In the genomic region with DNA sequence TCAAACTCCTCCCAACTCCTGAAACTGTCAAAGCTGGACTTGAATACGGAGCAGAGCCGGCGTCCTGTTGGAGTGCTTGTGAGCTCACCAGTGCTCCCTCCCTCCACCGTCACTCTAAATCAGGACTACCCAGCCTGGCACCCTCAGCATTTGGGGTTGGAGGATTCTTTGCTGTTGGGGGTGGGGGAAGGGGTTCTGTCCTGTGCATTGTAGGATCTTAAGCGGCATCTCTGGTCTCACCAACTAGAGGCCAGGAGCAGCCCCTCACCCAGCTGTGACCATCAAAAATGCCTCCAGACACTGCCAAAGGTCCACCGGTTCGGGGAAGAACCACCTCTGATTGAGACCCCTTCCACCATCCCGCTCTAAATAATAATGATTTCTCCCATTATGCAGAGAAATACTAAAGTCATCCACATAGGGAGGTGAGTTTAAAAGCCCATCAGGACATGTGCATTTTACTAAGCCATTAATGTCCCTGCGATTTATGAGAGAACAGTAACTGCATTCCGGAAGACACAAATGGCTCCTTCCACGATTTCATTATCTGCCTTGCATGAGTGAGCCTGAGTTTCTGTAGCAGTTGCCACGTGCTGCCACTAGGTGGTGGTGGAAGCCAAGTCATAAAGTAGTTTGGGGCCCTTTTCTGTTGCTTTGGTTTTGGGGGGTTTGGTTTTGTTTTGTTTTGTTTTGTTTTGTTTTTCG, we compare ENCODE assay signal across 8 cellular contexts. TPM values are rescaled to one million over a fixed set of nuclear protein-coding genes. Genes with fewer than 3 reads are reported as not detected.
DNase-seq lines count a peak whose midpoint lies in the region; ATAC-seq and TF ChIP-seq lines count a peak whose summit lies in the region.

No MANE protein-coding gene starts in this region.

- no peak overlapping the region for H3K4me3 ChIP-seq in right lobe of liver

- 3% methylated on average over 11 of the region's 13 CpGs for WGBS in right lobe of liver (ENCODE audit: insufficient coverage, low coverage, low lambda C conversion rate, missing lambda C conversion rate)

- intact Hi-C loops in right lobe of liver (cut with DNase I): no loop called here

- peaks cover 3% of the 10 kb centered on the region for H3K36me3 Mint-ChIP-seq in chondrocyte (ENCODE audit: low read depth)

- DNase-seq in NCI-H1436 (lab: John Stamatoyannopoulos, UW): peak; percentile 51
- no peak for DNase-seq in NCI-H1436 treated with DMSO at 0.1 percent for 48 hours (lab: John Stamatoyannopoulos, UW)
- DNase-seq in NCI-H1694 treated with DMSO at 0.1 percent for 48 hours (lab: John Stamatoyannopoulos, UW): peak; percentile 3
- peak; percentile 11 to 12 for DNase-seq in activated CD4-positive, alpha-beta T cell treated with anti-CD3 and anti-CD28 coated beads for 24 hours (ENCODE audit: low read depth in 2 of 2)
- DNase-seq in chondrocyte (ENCODE audit: low spot score): no peak
- DNase-seq in right lobe of liver: no peak
- peak; percentile 6 to 22 (median 19) for DNase-seq in stimulated activated CD4-positive, alpha-beta T cell treated with anti-CD3 and anti-CD28 coated beads, TNF-alpha, amount 100 ng/mL, for 1 hour (ENCODE audit: low read depth in 3 of 3, low spot score in 1 of 3)

- H3K4me1 ChIP-seq in right lobe of liver: no peaks in the 10 kb centered on the region

- H3K27me3 ChIP-seq in right lobe of liver: no peaks in the 10 kb centered on the region

- H3K27ac ChIP-seq in right lobe of liver: no peak overlapping the region

- ATAC-seq in right lobe of liver (peak; percentile 54 to 82 (median 69)), GM19452 (IDR thresholded peaks at IDR 0.05; ENCODE audit: unreplicated experiment) (no peak)

- H3K4me1 Mint-ChIP-seq in chondrocyte (ENCODE audit: low read depth): no peaks in the 10 kb centered on the region

- H3K27me3 Mint-ChIP-seq in chondrocyte (ENCODE audit: low read depth): no peaks in the 10 kb centered on the region

- no peaks in the 10 kb centered on the region for H3K9me3 ChIP-seq in right lobe of liver

- TF ChIP-seq CTCF in chondrocyte (IDR thresholded peaks at IDR 0.05): peak; percentile 80
- TF ChIP-seq CTCF in right lobe of liver (IDR thresholded peaks at IDR 0.05): peak; percentile 46 to 73 (median 58)

- H3K4me3 Mint-ChIP-seq in chondrocyte (ENCODE audit: unreplicated experiment): no peak overlapping the region

- no peaks in the 10 kb centered on the region for H3K36me3 ChIP-seq in right lobe of liver

- H3K27ac Mint-ChIP-seq in chondrocyte (ENCODE audit: unreplicated experiment): no peak overlapping the region

- peaks cover 20% of the 10 kb centered on the region for H3K9me3 Mint-ChIP-seq in chondrocyte (ENCODE audit: low read depth)

- no peak for TF ChIP-seq POLR2A in right lobe of liver (IDR thresholded peaks at IDR 0.05)

RNA-seq across cellular contexts. Expression of gene USP29, which starts 16.1 kb away (rescaled TPM):
- total RNA-seq in chondrocyte (not detected in 3 replicates), right lobe of liver (not detected)

RNA-seq across cellular contexts. Expression of gene ZIM3, which starts 41.3 kb away (rescaled TPM):
- not detected in 3 replicates for total RNA-seq in chondrocyte
- total RNA-seq in right lobe of liver: not detected

Comparison
In these comparisons a context has a peak if more than half of its experiments do, and no peak if none do; other contexts are left out.
1. DNase-seq: peak in NCI-H1436 (single experiment), NCI-H1694 treated with DMSO at 0.1 percent for 48 hours (single experiment), activated CD4-positive, alpha-beta T cell treated with anti-CD3 and anti-CD28 coated beads for 24 hours (2 of 2) and stimulated activated CD4-positive, alpha-beta T cell treated with anti-CD3 and anti-CD28 coated beads, TNF-alpha, amount 100 ng/mL, for 1 hour (3 of 3); none in NCI-H1436 treated with DMSO at 0.1 percent for 48 hours (single experiment), chondrocyte (single experiment) and right lobe of liver (0 of 3).